Comparison of ENCODE assay signal across 10 cellular contexts in the genomic region with DNA sequence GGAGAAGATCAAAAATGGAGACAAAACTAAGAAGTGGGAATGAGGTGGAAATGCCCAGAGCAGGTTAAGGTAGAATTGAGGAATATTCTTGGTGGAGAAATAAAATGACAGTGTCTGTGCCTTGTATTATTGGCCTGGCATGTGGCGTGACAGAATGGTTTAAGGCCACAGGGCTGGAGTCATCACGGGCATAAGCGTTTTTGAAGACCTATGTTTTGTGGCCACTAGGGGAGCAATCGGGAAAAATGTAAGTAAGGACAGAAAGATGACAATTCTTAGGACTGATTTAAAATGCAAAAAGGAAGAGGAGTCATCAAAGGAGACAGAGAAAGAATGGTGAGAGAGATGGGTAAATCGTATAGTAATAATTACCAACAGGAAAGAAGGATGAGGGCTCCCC.
DNase-seq lines count a peak whose midpoint lies in the region; ATAC-seq and TF ChIP-seq lines count a peak whose summit lies in the region.
"Had no signal": no experiment of that assay in that cellular context is flagged by ENCODE, and none has a peak within 500 bp of the region (broad histone marks: within the 10 kb centered on the region; RNA-seq: fewer than 3 reads in every experiment).

No MANE protein-coding gene starts in this region.

- H3K36me3 ChIP-seq in left lung = no peaks in the 10 kb centered on the region

- TF ChIP-seq CTCF in astrocyte of the spinal cord (IDR thresholded peaks at IDR 0.05; ENCODE audit: low read depth, low read length) (peak; percentile 38), left lung (IDR thresholded peaks at IDR 0.05) (no peak)

- no peaks in the 10 kb centered on the region for H3K27me3 ChIP-seq in left lung

- intact Hi-C loops in left lung (cut with DNase I) = no loop called here

- H3K27ac ChIP-seq in left lung = no peak overlapping the region

- H3K4me3 ChIP-seq in astrocyte of the spinal cord (ENCODE audit: low read depth, low read length) (no peak overlapping the region), left lung (no peak overlapping the region)

- DNase-seq in Daoy (ENCODE audit: low read depth) (peak; percentile 15), astrocyte of the spinal cord (ENCODE audit: low read depth, low spot score) (no peak), lung microvascular endothelial cell (ENCODE audit: low read depth in 2 of 2) (peak; percentile 9 to 29), SKM-1 treated with dmso at 0.1 percent for 144 hours (lab: John Stamatoyannopoulos, UW; ENCODE audit: unreplicated experiment) (no peak), left lung (no peak)
- DNase-seq: activated T-cell treated with anti-CD3 and anti-CD28 coated beads for 4 hours; effector memory CD4-positive, alpha-beta T cell had no signal

- no peaks in the 10 kb centered on the region for H3K4me1 ChIP-seq in left lung

- in situ Hi-C loops in astrocyte of the spinal cord (cut with HindIII; ENCODE audit: low sequenced_read_pairs) = no loop called here

- H3K9me3 ChIP-seq in left lung = no peaks in the 10 kb centered on the region

- ATAC-seq in HG03354 (IDR thresholded peaks at IDR 0.05; ENCODE audit: poor library complexity, severe bottlenecking, unreplicated experiment) = peak; percentile 51
- ATAC-seq in HG03521 (IDR thresholded peaks at IDR 0.05; ENCODE audit: unreplicated experiment) = no peak
- ATAC-seq in HG03159 (IDR thresholded peaks at IDR 0.05; ENCODE audit: unreplicated experiment) = no peak
- no peak for ATAC-seq in left lung

Comparison
In these comparisons a context has a peak if more than half of its experiments do, and no peak if none do; other contexts are left out.
1. DNase-seq: peak in Daoy (single experiment) and lung microvascular endothelial cell (2 of 2); none in astrocyte of the spinal cord (single experiment), SKM-1 treated with dmso at 0.1 percent for 144 hours (single experiment) and left lung (0 of 2).